In genomic region chr11:27717801-27718229, GRCh38 we compare ENCODE assay signal across 1 cellular context.
TF ChIP-seq lines count a peak whose summit lies in the region.

No MANE protein-coding gene starts in this region.

TF ChIP-seq in HEK293, 187 proteins besides CTCF, POLR2A, EP300 and RAD21 (continued from another document and continues in another):
- TF ChIP-seq PRDM6 (tag by site-specific recombination; IDR thresholded peaks at IDR 0.05), result no peak
- TF ChIP-seq KLF16 (tag by site-specific recombination; IDR thresholded peaks at IDR 0.05), result no peak
- TF ChIP-seq ZBTB7A (tag by site-specific recombination; IDR thresholded peaks at IDR 0.05; ENCODE audit: low read depth), result no peak
- no peak for TF ChIP-seq ZIC2 (tag by site-specific recombination; IDR thresholded peaks at IDR 0.05)
- TF ChIP-seq INSM2 (tag by site-specific recombination; IDR thresholded peaks at IDR 0.05), result no peak
- no peak for TF ChIP-seq ZSCAN23 (tag by site-specific recombination; IDR thresholded peaks at IDR 0.05)
- TF ChIP-seq ZNF404 (tag by site-specific recombination; IDR thresholded peaks at IDR 0.05), result no peak
- no peak for TF ChIP-seq ZFHX2 (tag by site-specific recombination; conservative IDR thresholded peaks at IDR 0.05)
- no peak for TF ChIP-seq TSHZ1 (tag by site-specific recombination; IDR thresholded peaks at IDR 0.05; ENCODE audit: borderline replicate concordance)
- TF ChIP-seq SP3 (tag by site-specific recombination; IDR thresholded peaks at IDR 0.05), result no peak
- no peak for TF ChIP-seq ZNF350 (tag by site-specific recombination; IDR thresholded peaks at IDR 0.05)
- TF ChIP-seq SP7 (tag by site-specific recombination; IDR thresholded peaks at IDR 0.05), result peak; percentile 52
- no peak for TF ChIP-seq ZNF561 (tag by site-specific recombination; IDR thresholded peaks at IDR 0.05; ENCODE audit: borderline replicate concordance)
- TF ChIP-seq ZSCAN4 (tag by site-specific recombination; IDR thresholded peaks at IDR 0.05), result peak; percentile 95
- TF ChIP-seq REST (tag by site-specific recombination; IDR thresholded peaks at IDR 0.05), result no peak
- TF ChIP-seq ZNF629 (tag by site-specific recombination; IDR thresholded peaks at IDR 0.05), result 0 out of 2 replicates have a peak, but pooled peaks have one; percentile 37
- TF ChIP-seq ZBTB6 (tag by site-specific recombination; IDR thresholded peaks at IDR 0.05), result no peak
- TF ChIP-seq ZNF645 (tag by site-specific recombination; IDR thresholded peaks at IDR 0.05), result no peak
- TF ChIP-seq HOXD13 (CRISPR knock-in tag; IDR thresholded peaks at IDR 0.05; ENCODE audit: borderline replicate concordance), result no peak
- no peak for TF ChIP-seq ZNF521 (tag by site-specific recombination; IDR thresholded peaks at IDR 0.05)
- TF ChIP-seq ZNF335 (tag by site-specific recombination; conservative IDR thresholded peaks at IDR 0.05), result peak; percentile 57
- TF ChIP-seq SETDB1 (IDR thresholded peaks at IDR 0.05; ENCODE audit: insufficient read length, low read length), result no peak
- TF ChIP-seq MYNN (tag by site-specific recombination; IDR thresholded peaks at IDR 0.05; ENCODE audit: borderline replicate concordance), result no peak
- TF ChIP-seq KLF8 (tag by site-specific recombination; IDR thresholded peaks at IDR 0.05), result no peak
- no peak for TF ChIP-seq ZNF184 (tag by site-specific recombination; IDR thresholded peaks at IDR 0.05)
- TF ChIP-seq ZNF660 (tag by site-specific recombination; IDR thresholded peaks at IDR 0.05), result no peak
- peak; percentile 78 for TF ChIP-seq ATF2 (tag by site-specific recombination; IDR thresholded peaks at IDR 0.05; ENCODE audit: low read depth)
- TF ChIP-seq ZNF324 (tag by site-specific recombination; IDR thresholded peaks at IDR 0.05), result no peak
- no peak for TF ChIP-seq GLI2 (tag by site-specific recombination; IDR thresholded peaks at IDR 0.05; ENCODE audit: borderline replicate concordance, low read depth)
- no peak for TF ChIP-seq ZNF768 (tag by site-specific recombination; IDR thresholded peaks at IDR 0.05)
- TF ChIP-seq GLIS1 (tag by site-specific recombination; IDR thresholded peaks at IDR 0.05), result no peak
- no peak for TF ChIP-seq ZNF610 (tag by site-specific recombination; IDR thresholded peaks at IDR 0.05; ENCODE audit: borderline replicate concordance)
- TF ChIP-seq ZNF677 (tag by site-specific recombination; IDR thresholded peaks at IDR 0.05), result no peak
- no peak for TF ChIP-seq ZNF362 (tag by site-specific recombination; IDR thresholded peaks at IDR 0.05)
- TF ChIP-seq ZBTB21 (tag by site-specific recombination; IDR thresholded peaks at IDR 0.05), result peak; percentile 41; the same call in 1 of the 2 replicates
- TF ChIP-seq PRDM4 (tag by site-specific recombination; IDR thresholded peaks at IDR 0.05), result no peak
- peak; percentile 35; the same call in 1 of the 2 replicates for TF ChIP-seq ZBTB48 (tag by site-specific recombination; IDR thresholded peaks at IDR 0.05)
- TF ChIP-seq ZNF560 (tag by site-specific recombination; IDR thresholded peaks at IDR 0.05; ENCODE audit: borderline replicate concordance), result no peak
- no peak for TF ChIP-seq PBX3 (CRISPR knock-in tag; IDR thresholded peaks at IDR 0.05)
- 0 out of 2 replicates have a peak, but pooled peaks have one; percentile 4 for TF ChIP-seq ZNF354C (tag by site-specific recombination; IDR thresholded peaks at IDR 0.05; ENCODE audit: borderline replicate concordance, low read depth)
